21 cellular contexts compared by ENCODE assay signal in genomic region chr3:158168996-158169573, GRCh38. TPM values are rescaled to one million over a fixed set of nuclear protein-coding genes. Genes with fewer than 3 reads are reported as not detected.
DNase-seq lines count a peak whose midpoint lies in the region; ATAC-seq and TF ChIP-seq lines count a peak whose summit lies in the region.
"Had no signal": no experiment of that assay in that cellular context is flagged by ENCODE, and none has a peak within 500 bp of the region (broad histone marks: within the 10 kb centered on the region; RNA-seq: fewer than 3 reads in every experiment).

No MANE protein-coding gene starts in this region.

- no peaks in the 10 kb centered on the region for H3K23me2 ChIP-seq in H9 (ENCODE audit: insufficient read length, low read depth, low read length, poor library complexity, severe bottlenecking)

- no peak overlapping the region for H2BK5ac ChIP-seq in H9 (ENCODE audit: insufficient read length, low read length)

- ATAC-seq in GM21528 (IDR thresholded peaks at IDR 0.05; ENCODE audit: low FRiP score, unreplicated experiment) = no peak
- ATAC-seq: lower lobe of right lung, right lobe of liver, WTC11 had no signal

- H3K79me1 ChIP-seq in H9 (ENCODE audit: insufficient read depth, low read depth, low read length, poor library complexity, severe bottlenecking) = no peaks in the 10 kb centered on the region

- H3K18ac ChIP-seq in H9 (ENCODE audit: insufficient read length, low read depth, low read length) = no peak overlapping the region

- H2BK120ac ChIP-seq in H9 (ENCODE audit: low read depth, low read length, poor library complexity, severe bottlenecking) = no peak overlapping the region

- no peaks in the 10 kb centered on the region for H3K9me3 ChIP-seq in BLaER1 treated with 17β-estradiol and CSF1 and Interleukin-3, amounts not matched to agents 10 nM and 100 nM (replicated peaks in 1 of 11)
- H3K9me3 ChIP-seq in H9 (ENCODE audit: control insufficient read depth, low read depth, low read length) (no peaks in the 10 kb centered on the region), tibial artery (no peaks in the 10 kb centered on the region), esophagus squamous epithelium (no peaks in the 10 kb centered on the region)
- H3K9me3 ChIP-seq: esophagus muscularis mucosa, heart left ventricle, lower lobe of right lung, ovary, right lobe of liver, vagina had no signal

- H3K4me2 ChIP-seq in BLaER1 treated with 17β-estradiol and CSF1 and Interleukin-3, amounts not matched to agents 10 nM and 100 nM = peak overlapping the region in 3 of 11 experiments; percentile 12 to 66 (median 60); a peak in 4 of 22 replicates
- no peak overlapping the region for H3K4me2 ChIP-seq in H9 (ENCODE audit: insufficient read depth, insufficient read length, low read length)

- no peak for TF ChIP-seq CTCF in H9 (conservative IDR thresholded peaks at IDR 0.05)
- TF ChIP-seq CTCF in tibial artery (IDR thresholded peaks at IDR 0.05) = no peak
- no peak for TF ChIP-seq CTCF in esophagus squamous epithelium (IDR thresholded peaks at IDR 0.05)

- no peak overlapping the region for H3K56ac ChIP-seq in H9 (ENCODE audit: insufficient read length, low read depth, low read length)

- H2AFZ ChIP-seq in H9 (ENCODE audit: low read length) = no peak overlapping the region

- no peaks in the 10 kb centered on the region for H3K79me2 ChIP-seq in H9 (ENCODE audit: insufficient read depth, low read length)

- no peak overlapping the region for H4K5ac ChIP-seq in H9 (ENCODE audit: insufficient read length, low read depth, low read length)

- no peak overlapping the region for H4K8ac ChIP-seq in H9 (replicated peaks; ENCODE audit: insufficient read length, low read depth, low read length)

- no peaks in the 10 kb centered on the region for H3K36me3 Mint-ChIP-seq in H9 (ENCODE audit: insufficient read depth in 1 of 3, low read depth in 3 of 3)
- H3K36me3 Mint-ChIP-seq: WTC11 had no signal

- H3K9me3 Mint-ChIP-seq in H9 = no peaks in the 10 kb centered on the region
- H3K9me3 Mint-ChIP-seq: activated naive CD8-positive, alpha-beta T cell treated with anti-CD3 and anti-CD28 coated beads, Interleukin-2, amount 10 ng/mL, durations not matched to agents 7 days and 5 days; WTC11 had no signal

- H3K27me3 Mint-ChIP-seq in H9 (ENCODE audit: low read depth) = no peaks in the 10 kb centered on the region
- H3K27me3 Mint-ChIP-seq: activated naive CD8-positive, alpha-beta T cell treated with anti-CD3 and anti-CD28 coated beads, Interleukin-2, amount 10 ng/mL, durations not matched to agents 7 days and 5 days had no signal

- no CpG with 5 or more reads among the region's 4 CpGs for WGBS in H9 (ENCODE audit: extremely low coverage, insufficient read length, low lambda C conversion rate)
- 71 to 82% methylated on average over 4 of the region's 4 CpGs for WGBS in esophagus squamous epithelium, 2 donors

- TF ChIP-seq POLR2A in esophagus squamous epithelium (IDR thresholded peaks at IDR 0.05) = no peak

- peaks cover 10 to 23% (median 15%) of the 10 kb centered on the region in 11 experiments; a peak in 16 of 22 replicates for H3K36me3 ChIP-seq in BLaER1 treated with 17β-estradiol and CSF1 and Interleukin-3, amounts not matched to agents 10 nM and 100 nM
- H3K36me3 ChIP-seq in tibial artery (no peaks in the 10 kb centered on the region), esophagus squamous epithelium (no peaks in the 10 kb centered on the region)
- H3K36me3 ChIP-seq: cardiac muscle cell, esophagus muscularis mucosa, heart left ventricle, lower lobe of right lung, ovary, right lobe of liver, vagina had no signal

- H2AK5ac ChIP-seq in H9 (ENCODE audit: insufficient read length, low read length) = no peak overlapping the region

- peak overlapping the region in 6 of 11 experiments; percentile 17 to 67 (median 37); a peak in 9 of 22 replicates for H3K27ac ChIP-seq in BLaER1 treated with 17β-estradiol and CSF1 and Interleukin-3, amounts not matched to agents 10 nM and 100 nM
- H3K27ac ChIP-seq in H9 (ENCODE audit: insufficient read length, low read depth, low read length) = no peak overlapping the region
- no peak overlapping the region for H3K27ac ChIP-seq in tibial artery
- H3K27ac ChIP-seq in esophagus squamous epithelium = no peak overlapping the region
- H3K27ac ChIP-seq: cardiac muscle cell, esophagus muscularis mucosa, heart left ventricle, lower lobe of right lung, ovary, right lobe of liver, vagina had no signal

- no peak overlapping the region for H3K23ac ChIP-seq in H9 (ENCODE audit: insufficient read length, low read depth, low read length)

- no peak overlapping the region for H2BK20ac ChIP-seq in H9 (ENCODE audit: low read depth, low read length, poor library complexity, severe bottlenecking)

- no peak overlapping the region for H4K91ac ChIP-seq in H9 (ENCODE audit: insufficient read length, low read depth, low read length)

- peak overlapping the region in 2 of 3 experiments; percentile 35 to 47; a peak in 2 of 7 replicates for H3K27ac Mint-ChIP-seq in H9
- H3K27ac Mint-ChIP-seq: activated naive CD8-positive, alpha-beta T cell treated with anti-CD3 and anti-CD28 coated beads, Interleukin-2, amount 10 ng/mL, durations not matched to agents 7 days and 5 days; WTC11 had no signal

- no peak overlapping the region for H3K4me3 Mint-ChIP-seq in H9
- H3K4me3 Mint-ChIP-seq: activated naive CD8-positive, alpha-beta T cell treated with anti-CD3 and anti-CD28 coated beads, Interleukin-2, amount 10 ng/mL, durations not matched to agents 7 days and 5 days; WTC11 had no signal

- no peak overlapping the region for H2BK15ac ChIP-seq in H9 (ENCODE audit: low read depth, low read length)

- H3K27me3 ChIP-seq in BLaER1 treated with 17β-estradiol and CSF1 and Interleukin-3, amounts not matched to agents 10 nM and 100 nM = peaks cover 0 to 65% (median 0%) of the 10 kb centered on the region in 11 experiments; a peak in 5 of 22 replicates
- H3K27me3 ChIP-seq in H9 (ENCODE audit: insufficient read depth, low read length) (no peaks in the 10 kb centered on the region), tibial artery (no peaks in the 10 kb centered on the region), esophagus squamous epithelium (no peaks in the 10 kb centered on the region)
- H3K27me3 ChIP-seq: cardiac muscle cell, esophagus muscularis mucosa, heart left ventricle, ovary, right lobe of liver, vagina had no signal

- H3K9ac ChIP-seq in BLaER1 treated with 17β-estradiol and CSF1 and Interleukin-3, amounts not matched to agents 10 nM and 100 nM = no peak overlapping the region
- no peak overlapping the region for H3K9ac ChIP-seq in H9 (ENCODE audit: extremely low read depth, insufficient read length, low read length)

- H2BK12ac ChIP-seq in H9 (ENCODE audit: insufficient read length, low read depth, low read length) = no peak overlapping the region

- H4K20me1 ChIP-seq in BLaER1 treated with 17β-estradiol and CSF1 and Interleukin-3, amounts not matched to agents 10 nM and 100 nM = peaks cover 0 to 61% (median 23%) of the 10 kb centered on the region in 11 experiments; a peak in 13 of 22 replicates
- no peaks in the 10 kb centered on the region for H4K20me1 ChIP-seq in H9 (ENCODE audit: control insufficient read depth, insufficient read depth, insufficient read length)

- 0 out of 4 replicates have a peak, but pooled peaks cover 0 to 2% of the 10 kb centered on the region in 2 experiments for H3K4me1 Mint-ChIP-seq in H9

- DNase-seq in H9 (no peak), amniotic epithelial cell (ENCODE audit: low read depth) (peak; percentile 49), kidney tubule cell (ENCODE audit: low spot score) (peak; percentile 19), medulla oblongata (ENCODE audit: extremely low spot score) (no peak), tibial artery (no peak), esophagus squamous epithelium (lab: John Stamatoyannopoulos, UW) (no peak)
- DNase-seq: activated naive CD8-positive, alpha-beta T cell treated with anti-CD3 and anti-CD28 coated beads, Interleukin-2, amount 10 ng/mL, durations not matched to agents 7 days and 5 days; AML-193; heart left ventricle; lower lobe of right lung; NCI-H187; ovary; right lobe of liver; SHP77; T-helper 2 cell had no signal

- H3T11ph ChIP-seq in H9 (ENCODE audit: low read length) = no peak overlapping the region

- intact Hi-C loops in tibial artery (cut with DNase I; ENCODE audit: low total_unique reads) = no loop called here
- intact Hi-C loops in esophagus squamous epithelium (cut with DNase I) = no loop called here

- H3K4ac ChIP-seq in H9 (ENCODE audit: low read depth, low read length) = no peak overlapping the region

- H3K14ac ChIP-seq in H9 (ENCODE audit: insufficient read depth, low read length) = no peak overlapping the region

- no peak overlapping the region for H3K4me3 ChIP-seq in BLaER1 treated with 17β-estradiol and CSF1 and Interleukin-3, amounts not matched to agents 10 nM and 100 nM
- H3K4me3 ChIP-seq in tibial artery (no peak overlapping the region), esophagus squamous epithelium (no peak overlapping the region)
- H3K4me3 ChIP-seq: cardiac muscle cell, esophagus muscularis mucosa, heart left ventricle, lower lobe of right lung, ovary, right lobe of liver, vagina had no signal

- H3K4me1 ChIP-seq in BLaER1 treated with 17β-estradiol and CSF1 and Interleukin-3, amounts not matched to agents 10 nM and 100 nM = peaks cover 4 to 29% (median 18%) of the 10 kb centered on the region in 10 experiments; a peak in 17 of 20 replicates
- H3K4me1 ChIP-seq in H9 (ENCODE audit: insufficient read depth, low read length) (no peaks in the 10 kb centered on the region), tibial artery (peaks cover 0 to 19% (median 0%) of the 10 kb centered on the region in 4 donors), esophagus squamous epithelium (peaks cover 0 to 22% (median 0%) of the 10 kb centered on the region in 3 donors)
- H3K4me1 ChIP-seq: esophagus muscularis mucosa, lower lobe of right lung, right lobe of liver had no signal

RNA-seq across cellular contexts. Expression of gene RSRC1, which starts 59.2 kb away (rescaled TPM):
- total RNA-seq in H9 (2021) (34.1 and 37.9 TPM in 2 replicates), esophagus squamous epithelium (10 to 100 TPM; 22.5 to 41.4 (median 32.9) TPM)

Comparison
In these comparisons a context has a peak if more than half of its experiments do, and no peak if none do; other contexts are left out.
1. H3K27ac ChIP-seq: peak in BLaER1 treated with 17β-estradiol and CSF1 and Interleukin-3, amounts not matched to agents 10 nM and 100 nM (6 of 11); none in H9 (single experiment), tibial artery (0 of 2) and esophagus squamous epithelium (0 of 4).
2. DNase-seq: peak in amniotic epithelial cell (single experiment) and kidney tubule cell (single experiment); none in H9 (single experiment), medulla oblongata (single experiment), tibial artery (0 of 2) and esophagus squamous epithelium (single experiment).